13 cellular contexts compared by ENCODE assay signal in the genomic region with DNA sequence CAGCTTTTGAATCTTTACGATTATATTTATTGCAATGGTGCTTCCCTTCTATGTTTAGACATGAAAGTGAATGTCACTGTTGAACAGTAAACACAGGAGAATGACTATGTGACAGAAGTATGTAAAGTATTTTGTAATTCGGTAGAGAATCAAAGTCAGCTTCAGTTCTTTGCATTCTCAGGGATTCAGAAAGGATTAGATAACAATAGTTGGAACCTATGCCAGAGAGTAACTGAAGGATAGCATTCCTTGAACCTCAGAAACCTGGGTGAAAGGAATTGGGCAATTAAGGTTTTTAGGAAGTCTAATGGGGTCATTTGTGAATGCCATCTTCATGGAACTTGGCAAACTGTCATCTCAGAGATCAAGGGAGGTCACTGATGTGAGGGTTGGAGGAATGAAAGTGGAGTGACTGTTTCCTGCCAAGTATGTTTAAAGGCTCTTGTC.
A peak's percentile ranks its signal among the peaks of the same experiment; 100 is the strongest.
DNase-seq lines count a peak whose midpoint lies in the region; ATAC-seq and TF ChIP-seq lines count a peak whose summit lies in the region.
"Had no signal": no experiment of that assay in that cellular context is flagged by ENCODE, and none has a peak within 500 bp of the region (broad histone marks: within the 10 kb centered on the region; RNA-seq: fewer than 3 reads in every experiment).

No MANE protein-coding gene starts in this region.

- CTCF ChIA-PET in Panc1 (lab: Charles Lee): no interaction called here

- H3K36me3 ChIP-seq in Panc1 (ENCODE audit: control insufficient read depth, insufficient read depth, low read length): no peaks in the 10 kb centered on the region
- H3K36me3 ChIP-seq in neuronal stem cell (replicated peaks in 1 of 2; ENCODE audit: control insufficient read depth in 2 of 2, insufficient read depth in 2 of 2, low read length in 2 of 2): no peaks in the 10 kb centered on the region

- H4K91ac ChIP-seq in neuronal stem cell (ENCODE audit: low read depth, low read length, poor library complexity): no peak overlapping the region

- H3K9me3 ChIP-seq in Panc1 (ENCODE audit: control insufficient read depth, insufficient read depth, low read depth, low read length) (no peaks in the 10 kb centered on the region), neuronal stem cell (replicated peaks in 1 of 2; ENCODE audit: control insufficient read depth in 2 of 2, insufficient read depth in 1 of 2, low read depth in 1 of 2, low read length in 2 of 2) (no peaks in the 10 kb centered on the region)
- H3K9me3 ChIP-seq: testis had no signal

- H3K27ac ChIP-seq in Panc1 (ENCODE audit: low read length) (no peak overlapping the region), epithelial cell of prostate (peak overlapping the region; percentile 30), neuronal stem cell (replicated peaks; ENCODE audit: low read length) (no peak overlapping the region)
- H3K27ac ChIP-seq: testis had no signal

- no peak overlapping the region for H2BK15ac ChIP-seq in neuronal stem cell (ENCODE audit: low read length)

- ATAC-seq in Panc1 (peak; percentile 80), GM18517 (IDR thresholded peaks at IDR 0.05; ENCODE audit: unreplicated experiment) (no peak)
- no peak for ATAC-seq in activated T-cell treated with anti-CD3 and anti-CD28 coated beads, Interleukin-2, amount 50 U/mL, for 4 hours

- no peak overlapping the region for H3K18ac ChIP-seq in neuronal stem cell (ENCODE audit: low read length)

- no peaks in the 10 kb centered on the region for H3K79me1 ChIP-seq in neuronal stem cell (ENCODE audit: low read depth, low read length)

- H3K27me3 ChIP-seq in Panc1 (ENCODE audit: control insufficient read depth, insufficient read depth, low read length): no peaks in the 10 kb centered on the region
- H3K27me3 ChIP-seq in neuronal stem cell (ENCODE audit: control insufficient read depth in 3 of 3, insufficient read depth in 3 of 3, low read depth in 1 of 3, low read length in 3 of 3): no peaks in the 10 kb centered on the region
- H3K27me3 ChIP-seq: testis had no signal

- H3K4me1 Mint-ChIP-seq in activated T-cell treated with anti-CD3 and anti-CD28 coated beads, Interleukin-2, amount 50 U/mL, for 4 hours (ENCODE audit: low read depth): no peaks in the 10 kb centered on the region
- H3K4me1 Mint-ChIP-seq: activated naive CD8-positive, alpha-beta T cell treated with anti-CD3 and anti-CD28 coated beads for 36 hours had no signal

- no peak overlapping the region for H2BK12ac ChIP-seq in neuronal stem cell (ENCODE audit: low read length)

- no peak overlapping the region for H3K14ac ChIP-seq in neuronal stem cell (ENCODE audit: low read length)

- no peak overlapping the region for H2AK5ac ChIP-seq in neuronal stem cell (ENCODE audit: low read depth, low read length)

- no peak overlapping the region for H3K4me2 ChIP-seq in neuronal stem cell (ENCODE audit: insufficient read depth, low read length, poor library complexity, severe bottlenecking)

- H3K9ac ChIP-seq in neuronal stem cell (ENCODE audit: low read depth, low read length, poor library complexity): no peak overlapping the region

- no peaks in the 10 kb centered on the region for H3K27me3 Mint-ChIP-seq in activated T-cell treated with anti-CD3 and anti-CD28 coated beads, Interleukin-2, amount 50 U/mL, for 4 hours (ENCODE audit: low read depth)

- no peak overlapping the region for H3K4me3 Mint-ChIP-seq in activated T-cell treated with anti-CD3 and anti-CD28 coated beads, Interleukin-2, amount 50 U/mL, for 4 hours
- H3K4me3 Mint-ChIP-seq: activated CD4-positive, alpha-beta memory T cell treated with anti-CD3 and anti-CD28 coated beads, Interleukin-2, amount 10 ng/mL, durations not matched to agents 7 days and 5 days; activated naive CD8-positive, alpha-beta T cell treated with anti-CD3 and anti-CD28 coated beads for 36 hours had no signal

- H3K36me3 Mint-ChIP-seq in activated T-cell treated with anti-CD3 and anti-CD28 coated beads, Interleukin-2, amount 50 U/mL, for 4 hours (ENCODE audit: insufficient read depth): no peaks in the 10 kb centered on the region
- H3K36me3 Mint-ChIP-seq: activated naive CD8-positive, alpha-beta T cell treated with anti-CD3 and anti-CD28 coated beads for 36 hours had no signal

- DNase-seq in Daoy (ENCODE audit: low read depth): peak; percentile 52
- peak; percentile 2 for DNase-seq in Panc1 (ENCODE audit: low read depth, low spot score)
- no peak for DNase-seq in epithelial cell of prostate (ENCODE audit: low read depth, low spot score)
- DNase-seq in neuronal stem cell (ENCODE audit: low spot score): peak; percentile 43
- no peak for DNase-seq in activated T-cell treated with anti-CD3 and anti-CD28 coated beads, Interleukin-2, amount 50 U/mL, for 4 hours
- DNase-seq in NCI-H2196 (lab: John Stamatoyannopoulos, UW; ENCODE audit: unreplicated experiment): no peak
- no peak for DNase-seq in medulla oblongata (ENCODE audit: extremely low spot score)
- DNase-seq: activated CD4-positive, alpha-beta memory T cell treated with anti-CD3 and anti-CD28 coated beads, Interleukin-2, amount 10 ng/mL, durations not matched to agents 7 days and 5 days; activated naive CD8-positive, alpha-beta T cell treated with anti-CD3 and anti-CD28 coated beads for 36 hours; NCI-H1694; stimulated activated CD4-positive, alpha-beta T cell treated with anti-CD3 and anti-CD28 coated beads, Interleukin-1b, Interleukin-23, amount 100 ng/mL, for 48 hours; testis had no signal

- no peak overlapping the region for H3K4ac ChIP-seq in neuronal stem cell (ENCODE audit: low read length)

- H3K23ac ChIP-seq in neuronal stem cell (ENCODE audit: low read depth, low read length, poor library complexity): no peak overlapping the region

- H2BK120ac ChIP-seq in neuronal stem cell (ENCODE audit: low read depth, low read length): no peak overlapping the region

- H2AFZ ChIP-seq in neuronal stem cell (ENCODE audit: low read length): no peak overlapping the region

- no CpG with 5 or more reads among the region's 2 CpGs for WGBS in neuronal stem cell (ENCODE audit: extremely low coverage in 2 of 2, insufficient read length in 2 of 2, insufficient replicate concordance in 1 of 2), 2 donors

- 0 out of 2 replicates have a peak, but pooled peaks cover 4% of the 10 kb centered on the region for H3K4me1 ChIP-seq in Panc1 (ENCODE audit: control insufficient read depth, insufficient read depth, low read length)
- peaks cover 2 to 3% of the 10 kb centered on the region in 2 donors for H3K4me1 ChIP-seq in neuronal stem cell (ENCODE audit: control insufficient read depth in 2 of 2, insufficient read depth in 1 of 2, low read depth in 1 of 2, low read length in 2 of 2)
- H3K4me1 ChIP-seq: testis had no signal

- no peak for TF ChIP-seq CTCF in Panc1 (IDR thresholded peaks at IDR 0.05)

- H3K4me3 ChIP-seq in Panc1 (ENCODE audit: low read depth in 2 of 2, low read length in 2 of 2) (no peak overlapping the region), neuronal stem cell (ENCODE audit: low read length in 2 of 2) (no peak overlapping the region)
- H3K4me3 ChIP-seq: testis had no signal

- intact Hi-C loops in Panc1 (cut with micrococcal nuclease; ENCODE audit: unreplicated experiment): no loop called here

- no peak overlapping the region for H2BK5ac ChIP-seq in neuronal stem cell (ENCODE audit: low read length)

- POLR2A ChIA-PET in Panc1 (lab: Charles Lee): no interaction called here

- H3K9me3 Mint-ChIP-seq in activated T-cell treated with anti-CD3 and anti-CD28 coated beads, Interleukin-2, amount 50 U/mL, for 4 hours: no peaks in the 10 kb centered on the region
- H3K9me3 Mint-ChIP-seq: activated CD4-positive, alpha-beta memory T cell treated with anti-CD3 and anti-CD28 coated beads, Interleukin-2, amount 10 ng/mL, durations not matched to agents 7 days and 5 days; activated naive CD8-positive, alpha-beta T cell treated with anti-CD3 and anti-CD28 coated beads for 36 hours had no signal

- no TSS peak for BruUV-seq in Panc1 (replicated peaks; lab: Mats Ljungman, UMichigan)

- H4K8ac ChIP-seq in neuronal stem cell (ENCODE audit: low read depth, low read length): no peak overlapping the region

- in situ Hi-C loops in Panc1 (cut with HindIII; ENCODE audit: low pct_unique_long_range_greater_than_20kb, low sequenced_read_pairs): no loop called here

Comparison
In these comparisons a context has a peak if more than half of its experiments do, and no peak if none do; other contexts are left out.
1. DNase-seq: peak in Daoy (single experiment), Panc1 (single experiment) and neuronal stem cell (single experiment); none in epithelial cell of prostate (single experiment), activated T-cell treated with anti-CD3 and anti-CD28 coated beads, Interleukin-2, amount 50 U/mL, for 4 hours (single experiment), NCI-H2196 (single experiment) and medulla oblongata (single experiment).